In genomic region chr11:95715777-95716241, GRCh38 we compare ENCODE assay signal across 8 cellular contexts.
DNase-seq lines count a peak whose midpoint lies in the region; ATAC-seq and TF ChIP-seq lines count a peak whose summit lies in the region.

No MANE protein-coding gene starts in this region.

- H3K4me1 Mint-ChIP-seq in central memory CD8-positive, alpha-beta T cell = peaks cover 10% of the 10 kb centered on the region

- TF ChIP-seq POLR2A in Peyer's patch (IDR thresholded peaks at IDR 0.05) = no peak

- H3K9me3 Mint-ChIP-seq in central memory CD8-positive, alpha-beta T cell = no peaks in the 10 kb centered on the region

- no peaks in the 10 kb centered on the region for H3K36me3 Mint-ChIP-seq in central memory CD8-positive, alpha-beta T cell (ENCODE audit: insufficient read depth)

- DNase-seq in Peyer's patch (peak in 2 of 3 donors; percentile 75 to 80), NCI-H2081 treated with DMSO at 0.1 percent for 48 hours (lab: John Stamatoyannopoulos, UW) (no peak), epidermal melanocyte (ENCODE audit: insufficient read length, low spot score) (no peak), SW 1271 (lab: John Stamatoyannopoulos, UW) (no peak)
- DNase-seq in central memory CD8-positive, alpha-beta T cell (ENCODE audit: low spot score in 2 of 2) = no peak
- peak; percentile 68 for DNase-seq in stimulated activated CD4-positive, alpha-beta T cell treated with anti-CD3 and anti-CD28 coated beads, Interleukin-4, amount 100 ng/mL, for 24 hours

- no peak overlapping the region for H3K4me3 Mint-ChIP-seq in central memory CD8-positive, alpha-beta T cell

- no peaks in the 10 kb centered on the region for H3K9me3 ChIP-seq in Peyer's patch

- H3K27me3 ChIP-seq in Peyer's patch = no peaks in the 10 kb centered on the region

- H3K36me3 ChIP-seq in Peyer's patch = no peaks in the 10 kb centered on the region

- ATAC-seq in GM18499 (IDR thresholded peaks at IDR 0.05; ENCODE audit: insufficient read depth, unreplicated experiment) = peak; percentile 60
- ATAC-seq in HG02610 (IDR thresholded peaks at IDR 0.05; ENCODE audit: unreplicated experiment) = peak; percentile 82
- ATAC-seq in central memory CD8-positive, alpha-beta T cell (replicated peaks; ENCODE audit: extremely low read depth, poor library complexity, severe bottlenecking) = peak; percentile 56

- peaks cover 0 to 15% (median 0%) of the 10 kb centered on the region in 4 donors for H3K4me1 ChIP-seq in Peyer's patch

- TF ChIP-seq CTCF in Peyer's patch (IDR thresholded peaks at IDR 0.05) = no peak

- peaks cover 51% of the 10 kb centered on the region for H3K27me3 Mint-ChIP-seq in central memory CD8-positive, alpha-beta T cell

- H3K27ac ChIP-seq in Peyer's patch = peak overlapping the region in 2 of 4 donors; percentile 73 to 77

- peak overlapping the region; percentile 7 for H3K27ac Mint-ChIP-seq in central memory CD8-positive, alpha-beta T cell (ENCODE audit: low read depth)

- H3K4me3 ChIP-seq in Peyer's patch = no peak overlapping the region

Comparison
In these comparisons a context has a peak if more than half of its experiments do, and no peak if none do; other contexts are left out.
1. DNase-seq: peak in Peyer's patch (2 of 3) and stimulated activated CD4-positive, alpha-beta T cell treated with anti-CD3 and anti-CD28 coated beads, Interleukin-4, amount 100 ng/mL, for 24 hours (single experiment); none in central memory CD8-positive, alpha-beta T cell (0 of 2), NCI-H2081 treated with DMSO at 0.1 percent for 48 hours (single experiment), epidermal melanocyte (single experiment) and SW 1271 (0 of 2).
2. Peak in every context shown above with its lines, with median percentiles within 50 percentile points of each other: ATAC-seq.